In the genomic region with DNA sequence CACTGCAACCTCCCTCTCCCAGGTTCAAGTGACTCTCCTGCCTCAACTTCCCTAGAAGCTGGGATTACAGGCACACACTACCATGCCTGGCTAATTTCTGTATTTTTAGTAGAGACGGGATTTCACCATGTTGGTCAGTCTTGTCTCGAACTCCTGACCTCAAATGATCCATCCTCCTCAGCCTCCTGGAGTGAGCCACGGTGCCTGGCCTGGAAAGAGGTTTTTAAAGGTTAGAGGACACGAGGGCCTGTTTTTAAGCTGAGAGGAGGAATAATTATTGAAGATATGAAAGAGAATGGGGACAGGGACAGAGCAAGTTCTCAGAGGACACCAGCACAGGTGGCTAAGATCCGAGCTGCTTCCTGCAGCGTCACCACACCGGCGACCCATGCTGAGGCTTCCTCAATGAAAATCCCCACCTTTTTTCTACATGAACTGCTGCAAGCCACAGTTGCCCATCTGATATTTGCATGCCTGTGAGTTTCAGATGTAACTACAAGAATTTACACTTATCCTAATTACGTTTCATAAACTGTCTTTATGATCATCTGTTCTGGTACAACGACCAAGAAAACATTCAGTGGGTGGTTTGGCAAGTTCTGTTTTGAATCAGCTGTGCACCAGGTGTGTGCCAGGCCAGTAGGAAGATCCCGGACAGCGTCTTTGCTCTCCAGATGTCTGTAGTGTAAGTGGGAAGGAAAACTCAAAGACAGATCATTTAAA, we compare ENCODE assay signal across 9 cellular contexts.
A peak's percentile ranks its signal among the peaks of the same experiment; 100 is the strongest.
DNase-seq lines count a peak whose midpoint lies in the region; ATAC-seq and TF ChIP-seq lines count a peak whose summit lies in the region.
"Had no signal": no experiment of that assay in that cellular context is flagged by ENCODE, and none has a peak within 500 bp of the region (broad histone marks: within the 10 kb centered on the region; RNA-seq: fewer than 3 reads in every experiment).

No MANE protein-coding gene starts in this region.

- H3K27me3 ChIP-seq in BLaER1 (no peaks in the 10 kb centered on the region), GM23338 (ENCODE audit: insufficient read depth) (no peaks in the 10 kb centered on the region)

- H4K20me1 ChIP-seq in BLaER1 (no peaks in the 10 kb centered on the region), GM23338 (replicated peaks; ENCODE audit: insufficient read depth) (no peaks in the 10 kb centered on the region)

- H3K27ac ChIP-seq in BLaER1 (0 out of 2 replicates have a peak overlapping the region, but pooled peaks have one; percentile 38), GM23338 (ENCODE audit: low read depth) (no peak overlapping the region)

- peaks cover 6% of the 10 kb centered on the region; the same call in 1 of the 3 replicates for H3K4me1 Mint-ChIP-seq in GM23338

- H3K4me2 ChIP-seq in BLaER1 (peak overlapping the region; percentile 38), GM23338 (no peak overlapping the region)

- H3K36me3 Mint-ChIP-seq in GM23338 (ENCODE audit: low read depth) = no peaks in the 10 kb centered on the region

- 0 out of 2 replicates have a peak overlapping the region, but pooled peaks have one; percentile 31 for H3K9ac ChIP-seq in BLaER1

- in situ Hi-C loops in KBM-7 (cut with MboI; ENCODE audit: low pct_unique_long_range_greater_than_20kb, low sequenced_read_pairs) = no loop called here

- H3K27me3 Mint-ChIP-seq in GM23338 (ENCODE audit: insufficient read depth, low read depth, poor library complexity) = peaks cover 2% of the 10 kb centered on the region

- H3F3A ChIP-seq in GM23338 (replicated peaks; ENCODE audit: low read depth) = no peaks in the 10 kb centered on the region

- ATAC-seq in HG02852 (IDR thresholded peaks at IDR 0.05; ENCODE audit: unreplicated experiment) (peak; percentile 80), GM23338 (no peak), left cardiac atrium (no peak)

- H3K9me2 ChIP-seq in GM23338 (ENCODE audit: insufficient read depth) = no peaks in the 10 kb centered on the region

- peaks cover 30% of the 10 kb centered on the region for H3K4me1 ChIP-seq in BLaER1
- no peaks in the 10 kb centered on the region; the same call in 1 of the 2 replicates for H3K4me1 ChIP-seq in GM23338 (ENCODE audit: insufficient read depth)

- H3K9me3 Mint-ChIP-seq in GM23338 = no peaks in the 10 kb centered on the region

- no peak overlapping the region for H3K4me3 ChIP-seq in BLaER1
- H3K4me3 ChIP-seq in GM23338 = no peak overlapping the region

- H3K27ac Mint-ChIP-seq in GM23338 = no peak overlapping the region

- no peaks in the 10 kb centered on the region for H3K79me2 ChIP-seq in GM23338 (replicated peaks; ENCODE audit: insufficient read depth)

- no peaks in the 10 kb centered on the region; the same call in 1 of the 2 replicates for H3K36me3 ChIP-seq in BLaER1
- H3K36me3 ChIP-seq in GM23338 (ENCODE audit: insufficient read depth) = no peaks in the 10 kb centered on the region

- intact Hi-C loops in left cardiac atrium (cut with DNase I) = no loop called here

- TF ChIP-seq CTCF in GM23338 (conservative IDR thresholded peaks at IDR 0.05; ENCODE audit: low read depth in 2 of 2) = no peak

- peak; percentile 27 for TF ChIP-seq POLR2A in GM19193 (IDR thresholded peaks at IDR 0.05; ENCODE audit: extremely low read depth, insufficient read depth, insufficient read length)

- H3K4me3 Mint-ChIP-seq in GM23338 = no peak overlapping the region

- no peaks in the 10 kb centered on the region for H3K9me3 ChIP-seq in BLaER1

- peak; percentile 67 for DNase-seq in NCI-H526 treated with DMSO at 0.1 percent for 48 hours (lab: John Stamatoyannopoulos, UW)
- DNase-seq in KBM-7 = no peak
- DNase-seq in GM23338 (ENCODE audit: low spot score) = no peak
- DNase-seq in DMS79 treated with DMSO at 0.1 percent for 48 hours (lab: John Stamatoyannopoulos, UW) = no peak
- no peak for DNase-seq in left cardiac atrium
- DNase-seq: NCI-H345 had no signal

- H2AFZ ChIP-seq in GM23338 = no peak overlapping the region

TF ChIP-seq in GM23338, 12 proteins besides CTCF, POLR2A, EP300 and RAD21:
- TF ChIP-seq, protein P1, sequence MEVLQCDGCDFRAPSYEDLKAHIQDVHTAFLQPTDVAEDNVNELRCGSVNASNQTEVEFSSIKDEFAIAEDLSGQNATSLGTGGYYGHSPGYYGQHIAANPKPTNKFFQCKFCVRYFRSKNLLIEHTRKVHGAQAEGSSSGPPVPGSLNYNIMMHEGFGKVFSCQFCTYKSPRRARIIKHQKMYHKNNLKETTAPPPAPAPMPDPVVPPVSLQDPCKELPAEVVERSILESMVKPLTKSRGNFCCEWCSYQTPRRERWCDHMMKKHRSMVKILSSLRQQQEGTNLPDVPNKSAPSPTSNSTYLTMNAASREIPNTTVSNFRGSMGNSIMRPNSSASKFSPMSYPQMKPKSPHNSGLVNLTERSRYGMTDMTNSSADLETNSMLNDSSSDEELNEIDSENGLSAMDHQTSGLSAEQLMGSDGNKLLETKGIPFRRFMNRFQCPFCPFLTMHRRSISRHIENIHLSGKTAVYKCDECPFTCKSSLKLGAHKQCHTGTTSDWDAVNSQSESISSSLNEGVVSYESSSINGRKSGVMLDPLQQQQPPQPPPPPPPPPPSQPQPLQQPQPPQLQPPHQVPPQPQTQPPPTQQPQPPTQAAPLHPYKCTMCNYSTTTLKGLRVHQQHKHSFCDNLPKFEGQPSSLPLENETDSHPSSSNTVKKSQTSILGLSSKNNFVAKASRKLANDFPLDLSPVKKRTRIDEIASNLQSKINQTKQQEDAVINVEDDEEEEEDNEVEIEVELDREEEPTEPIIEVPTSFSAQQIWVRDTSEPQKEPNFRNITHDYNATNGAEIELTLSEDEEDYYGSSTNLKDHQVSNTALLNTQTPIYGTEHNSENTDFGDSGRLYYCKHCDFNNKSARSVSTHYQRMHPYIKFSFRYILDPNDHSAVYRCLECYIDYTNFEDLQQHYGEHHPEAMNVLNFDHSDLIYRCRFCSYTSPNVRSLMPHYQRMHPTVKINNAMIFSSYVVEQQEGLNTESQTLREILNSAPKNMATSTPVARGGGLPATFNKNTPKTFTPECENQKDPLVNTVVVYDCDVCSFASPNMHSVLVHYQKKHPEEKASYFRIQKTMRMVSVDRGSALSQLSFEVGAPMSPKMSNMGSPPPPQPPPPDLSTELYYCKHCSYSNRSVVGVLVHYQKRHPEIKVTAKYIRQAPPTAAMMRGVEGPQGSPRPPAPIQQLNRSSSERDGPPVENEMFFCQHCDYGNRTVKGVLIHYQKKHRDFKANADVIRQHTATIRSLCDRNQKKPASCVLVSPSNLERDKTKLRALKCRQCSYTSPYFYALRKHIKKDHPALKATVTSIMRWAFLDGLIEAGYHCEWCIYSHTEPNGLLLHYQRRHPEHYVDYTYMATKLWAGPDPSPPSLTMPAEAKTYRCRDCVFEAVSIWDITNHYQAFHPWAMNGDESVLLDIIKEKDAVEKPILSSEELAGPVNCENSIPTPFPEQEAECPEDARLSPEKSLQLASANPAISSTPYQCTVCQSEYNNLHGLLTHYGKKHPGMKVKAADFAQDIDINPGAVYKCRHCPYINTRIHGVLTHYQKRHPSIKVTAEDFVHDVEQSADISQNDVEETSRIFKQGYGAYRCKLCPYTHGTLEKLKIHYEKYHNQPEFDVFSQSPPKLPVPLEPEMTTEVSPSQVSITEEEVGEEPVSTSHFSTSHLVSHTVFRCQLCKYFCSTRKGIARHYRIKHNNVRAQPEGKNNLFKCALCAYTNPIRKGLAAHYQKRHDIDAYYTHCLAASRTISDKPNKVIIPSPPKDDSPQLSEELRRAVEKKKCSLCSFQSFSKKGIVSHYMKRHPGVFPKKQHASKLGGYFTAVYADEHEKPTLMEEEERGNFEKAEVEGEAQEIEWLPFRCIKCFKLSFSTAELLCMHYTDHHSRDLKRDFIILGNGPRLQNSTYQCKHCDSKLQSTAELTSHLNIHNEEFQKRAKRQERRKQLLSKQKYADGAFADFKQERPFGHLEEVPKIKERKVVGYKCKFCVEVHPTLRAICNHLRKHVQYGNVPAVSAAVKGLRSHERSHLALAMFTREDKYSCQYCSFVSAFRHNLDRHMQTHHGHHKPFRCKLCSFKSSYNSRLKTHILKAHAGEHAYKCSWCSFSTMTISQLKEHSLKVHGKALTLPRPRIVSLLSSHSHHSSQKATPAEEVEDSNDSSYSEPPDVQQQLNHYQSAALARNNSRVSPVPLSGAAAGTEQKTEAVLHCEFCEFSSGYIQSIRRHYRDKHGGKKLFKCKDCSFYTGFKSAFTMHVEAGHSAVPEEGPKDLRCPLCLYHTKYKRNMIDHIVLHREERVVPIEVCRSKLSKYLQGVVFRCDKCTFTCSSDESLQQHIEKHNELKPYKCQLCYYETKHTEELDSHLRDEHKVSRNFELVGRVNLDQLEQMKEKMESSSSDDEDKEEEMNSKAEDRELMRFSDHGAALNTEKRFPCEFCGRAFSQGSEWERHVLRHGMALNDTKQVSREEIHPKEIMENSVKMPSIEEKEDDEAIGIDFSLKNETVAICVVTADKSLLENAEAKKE (CRISPR knock-in tag; IDR thresholded peaks at IDR 0.05) = no peak
- TF ChIP-seq EZH2 (IDR thresholded peaks at IDR 0.05; ENCODE audit: low read depth, unreplicated experiment) (no peak), NANOG (IDR thresholded peaks at IDR 0.05; ENCODE audit: borderline replicate concordance) (no peak), CREB1 (CRISPR knock-in tag; IDR thresholded peaks at IDR 0.05; ENCODE audit: low read depth) (no peak), EZH2phosphoT487 (IDR thresholded peaks at IDR 0.05; ENCODE audit: unreplicated experiment) (no peak), STAT1 (IDR thresholded peaks at IDR 0.05; ENCODE audit: unreplicated experiment) (no peak), POLR2AphosphoS5 (IDR thresholded peaks at IDR 0.05; ENCODE audit: low read depth) (no peak)
